Comparison of ENCODE assay signal across 8 cellular contexts in genomic region chr19:13978306-13978705, GRCh38. TPM values are rescaled to one million over a fixed set of nuclear protein-coding genes. Genes with fewer than 3 reads are reported as not detected.
DNase-seq lines count a peak whose midpoint lies in the region; ATAC-seq and TF ChIP-seq lines count a peak whose summit lies in the region.

No MANE protein-coding gene starts in this region.

- H3K9me3 Mint-ChIP-seq in central memory CD8-positive, alpha-beta T cell, result no peaks in the 10 kb centered on the region

- H3K27ac Mint-ChIP-seq in central memory CD8-positive, alpha-beta T cell (ENCODE audit: low read depth), result peak overlapping the region; percentile 35

- no peak for TF ChIP-seq CTCF in GM20000 (IDR thresholded peaks at IDR 0.05; ENCODE audit: extremely low read depth, missing control alignments)

- H3K27ac ChIP-seq in temporal lobe (ENCODE audit: low read depth, low read length), result peak overlapping the region; percentile 17

- H3K4me1 Mint-ChIP-seq in central memory CD8-positive, alpha-beta T cell, result peaks cover 16% of the 10 kb centered on the region

- DNase-seq in AG20443 (ENCODE audit: low spot score) (peak; percentile 53), NCI-H146 treated with DMSO at 0.1 percent for 48 hours (lab: John Stamatoyannopoulos, UW; ENCODE audit: unreplicated experiment) (peak; percentile 85), left lobe of liver (ENCODE audit: low spot score) (peak; percentile 62), NOMO-1 treated with DMSO at 0.1 percent for 48 hours (lab: John Stamatoyannopoulos, UW; ENCODE audit: unreplicated experiment) (no peak), GM20000 (ENCODE audit: low spot score) (no peak)
- no peak for DNase-seq in central memory CD8-positive, alpha-beta T cell (ENCODE audit: low spot score in 2 of 2)
- DNase-seq in stimulated activated naive CD4-positive, alpha-beta T cell treated with Interleukin-2 at 50 U/mL for 16 hours (lab: John Stamatoyannopoulos, UW), result no peak

- H3K36me3 Mint-ChIP-seq in central memory CD8-positive, alpha-beta T cell (ENCODE audit: insufficient read depth), result peaks cover 6% of the 10 kb centered on the region

- no peak for ATAC-seq in central memory CD8-positive, alpha-beta T cell (replicated peaks; ENCODE audit: extremely low read depth, poor library complexity, severe bottlenecking)
- peak; percentile 72 for ATAC-seq in left lobe of liver

- peak overlapping the region; percentile 36 for H3K4me3 Mint-ChIP-seq in central memory CD8-positive, alpha-beta T cell

- no peaks in the 10 kb centered on the region for H3K27me3 Mint-ChIP-seq in central memory CD8-positive, alpha-beta T cell

RNA-seq across cellular contexts. Expression of gene DCAF15, which starts 26.0 kb away (rescaled TPM):
- total RNA-seq in left lobe of liver (11.4 TPM), temporal lobe (12.5 TPM)

RNA-seq across cellular contexts. Expression of gene RFX1, which starts 27.8 kb away (rescaled TPM):
- total RNA-seq in left lobe of liver (7.0 TPM), temporal lobe (2.7 TPM)

RNA-seq across cellular contexts. Expression of gene PODNL1, which starts 40.1 kb away (rescaled TPM):
- total RNA-seq in left lobe of liver, result not detected
- total RNA-seq in temporal lobe, result not detected

RNA-seq across cellular contexts. Expression of gene RLN3, which starts 49.6 kb away (rescaled TPM):
- total RNA-seq in left lobe of liver (not detected), temporal lobe (not detected)

RNA-seq across cellular contexts. Expression of gene IL27RA, which starts 53.3 kb away (rescaled TPM):
- total RNA-seq in left lobe of liver, result 1.4 TPM
- total RNA-seq in temporal lobe, result 5.9 TPM

Comparison
In these comparisons a context has a peak if more than half of its experiments do, and no peak if none do; other contexts are left out.
1. DNase-seq: peak in AG20443 (single experiment), NCI-H146 treated with DMSO at 0.1 percent for 48 hours (single experiment) and left lobe of liver (single experiment); none in central memory CD8-positive, alpha-beta T cell (0 of 2), stimulated activated naive CD4-positive, alpha-beta T cell treated with Interleukin-2 at 50 U/mL for 16 hours (single experiment), NOMO-1 treated with DMSO at 0.1 percent for 48 hours (single experiment) and GM20000 (single experiment).